In genomic region chr1:244665771-244666217, GRCh38 we compare ENCODE assay signal across 8 cellular contexts. TPM values are rescaled to one million over a fixed set of nuclear protein-coding genes. Genes with fewer than 3 reads are reported as not detected.
DNase-seq lines count a peak whose midpoint lies in the region; ATAC-seq and TF ChIP-seq lines count a peak whose summit lies in the region.

No MANE protein-coding gene starts in this region.

- peak; percentile 19 for DNase-seq in AG20443 (ENCODE audit: low spot score)
- DNase-seq in central memory CD8-positive, alpha-beta T cell (ENCODE audit: low spot score in 2 of 2), result no peak
- no peak for DNase-seq in NCI-H2029 treated with DMSO at 0.1 percent for 48 hours (lab: John Stamatoyannopoulos, UW)
- DNase-seq in NCI-H446 treated with DMSO at 0.1 percent for 48 hours (lab: John Stamatoyannopoulos, UW), result no peak
- no peak for DNase-seq in esophagus muscularis mucosa (ENCODE audit: extremely low spot score)
- DNase-seq in Calu3, result no peak

- no peaks in the 10 kb centered on the region for H3K27me3 Mint-ChIP-seq in central memory CD8-positive, alpha-beta T cell
- no peaks in the 10 kb centered on the region for H3K27me3 Mint-ChIP-seq in Calu3 (ENCODE audit: unreplicated experiment)

- TF ChIP-seq POLR2A in esophagus muscularis mucosa (IDR thresholded peaks at IDR 0.05; ENCODE audit: low read depth), result no peak

- no peaks in the 10 kb centered on the region for H3K9me3 Mint-ChIP-seq in central memory CD8-positive, alpha-beta T cell
- no peaks in the 10 kb centered on the region for H3K9me3 Mint-ChIP-seq in Calu3 (ENCODE audit: low read depth, unreplicated experiment)

- H3K4me3 Mint-ChIP-seq in central memory CD8-positive, alpha-beta T cell, result no peak overlapping the region
- no peak overlapping the region for H3K4me3 Mint-ChIP-seq in Calu3 (ENCODE audit: low read depth, unreplicated experiment)

- no TSS peak for BruUV-seq in Calu3 (replicated peaks; lab: Mats Ljungman, UMichigan)

- H3K36me3 ChIP-seq in esophagus muscularis mucosa, result no peaks in the 10 kb centered on the region

- intact Hi-C loops in esophagus muscularis mucosa (cut with DNase I), result no loop called here
- intact Hi-C loops in Calu3 (cut with micrococcal nuclease; ENCODE audit: unreplicated experiment), result no loop called here

- H3K4me1 ChIP-seq in esophagus muscularis mucosa, result peaks cover 18 to 31% (median 28%) of the 10 kb centered on the region in 4 donors

- ATAC-seq in GM19463 (IDR thresholded peaks at IDR 0.05; ENCODE audit: unreplicated experiment) (peak; percentile 79), HG03460 (IDR thresholded peaks at IDR 0.05; ENCODE audit: unreplicated experiment) (peak; percentile 70)
- ATAC-seq in central memory CD8-positive, alpha-beta T cell (replicated peaks; ENCODE audit: extremely low read depth, poor library complexity, severe bottlenecking), result peak; percentile 62

- TF ChIP-seq CTCF in esophagus muscularis mucosa (IDR thresholded peaks at IDR 0.05), result no peak
- TF ChIP-seq CTCF in Calu3 (IDR thresholded peaks at IDR 0.05; ENCODE audit: unreplicated experiment), result no peak

- WGBS in esophagus muscularis mucosa, result 64% methylated on average over 4 of the region's 4 CpGs

- H3K27ac ChIP-seq in esophagus muscularis mucosa (replicated peaks in 1 of 4), result no peak overlapping the region

- TF ChIP-seq EP300 in esophagus muscularis mucosa (IDR thresholded peaks at IDR 0.05), result no peak

- no peaks in the 10 kb centered on the region for H3K27me3 ChIP-seq in esophagus muscularis mucosa

- H3K9me3 ChIP-seq in esophagus muscularis mucosa, result no peaks in the 10 kb centered on the region

- H3K4me3 ChIP-seq in esophagus muscularis mucosa, result no peak overlapping the region

- peaks cover 24% of the 10 kb centered on the region for H3K4me1 Mint-ChIP-seq in central memory CD8-positive, alpha-beta T cell
- H3K4me1 Mint-ChIP-seq in Calu3 (ENCODE audit: low read depth, unreplicated experiment), result no peaks in the 10 kb centered on the region

- no peak overlapping the region for H3K27ac Mint-ChIP-seq in central memory CD8-positive, alpha-beta T cell (ENCODE audit: low read depth)
- no peak overlapping the region for H3K27ac Mint-ChIP-seq in Calu3 (ENCODE audit: unreplicated experiment)

- CTCF ChIA-PET in Calu3 (lab: Charles Lee), result no interaction called here

- no peaks in the 10 kb centered on the region for H3K36me3 Mint-ChIP-seq in central memory CD8-positive, alpha-beta T cell (ENCODE audit: insufficient read depth)
- H3K36me3 Mint-ChIP-seq in Calu3 (ENCODE audit: insufficient read depth, unreplicated experiment), result no peaks in the 10 kb centered on the region

RNA-seq across cellular contexts. Expression of gene DESI2, which starts 12.9 kb away (rescaled TPM):
- total RNA-seq in esophagus muscularis mucosa (10 to 100 TPM; 30.3 to 59.6 (median 31.4) TPM), Calu3 (2022) (29.8 and 39.1 TPM in 2 replicates)
